1 cellular context compared by ENCODE assay signal in genomic region chr14:74898694-74899093, GRCh38.
TF ChIP-seq lines count a peak whose summit lies in the region.

No MANE protein-coding gene starts in this region.

TF ChIP-seq in HepG2, 621 proteins besides CTCF, POLR2A, EP300 and RAD21 (continued from another document and continues in another):
- peak; percentile 68; the same call in 1 of the 2 replicates for TF ChIP-seq ZNF792 (CRISPR knock-in tag; IDR thresholded peaks at IDR 0.05)
- TF ChIP-seq ZNF589 (CRISPR knock-in tag; conservative IDR thresholded peaks at IDR 0.05): peak; percentile 59; the same call in 1 of the 2 replicates
- TF ChIP-seq RAD51 (IDR thresholded peaks at IDR 0.05; ENCODE audit: borderline replicate concordance): no peak
- TF ChIP-seq HOXA3 (CRISPR knock-in tag; IDR thresholded peaks at IDR 0.05): peak; percentile 88
- TF ChIP-seq EHMT2 (IDR thresholded peaks at IDR 0.05; ENCODE audit: borderline replicate concordance, low read depth, low read length): peak; percentile 73; the same call in 1 of the 2 replicates
- peak; percentile 71; the same call in 1 of the 2 replicates for TF ChIP-seq HES4 (CRISPR knock-in tag; IDR thresholded peaks at IDR 0.05; ENCODE audit: borderline replicate concordance)
- TF ChIP-seq SRSF9 (IDR thresholded peaks at IDR 0.05; ENCODE audit: borderline replicate concordance, insufficient read depth, low read depth, low read length, poor library complexity, severe bottlenecking): no peak
- peak; percentile 84; the same call in 1 of the 2 replicates for TF ChIP-seq ELF3 (CRISPR knock-in tag; IDR thresholded peaks at IDR 0.05)
- no peak for TF ChIP-seq TRIM24 (CRISPR knock-in tag; IDR thresholded peaks at IDR 0.05)
- no peak for TF ChIP-seq ZKSCAN1 (IDR thresholded peaks at IDR 0.05; ENCODE audit: low read length)
- TF ChIP-seq PAWR (CRISPR knock-in tag; IDR thresholded peaks at IDR 0.05; ENCODE audit: borderline replicate concordance): no peak
- peak; percentile 90 for TF ChIP-seq TFE3 (CRISPR knock-in tag; IDR thresholded peaks at IDR 0.05)
- 0 out of 2 replicates have a peak, but pooled peaks have one; percentile 70 for TF ChIP-seq ZSCAN30 (CRISPR knock-in tag; IDR thresholded peaks at IDR 0.05)
- no peak for TF ChIP-seq SMAD1 (CRISPR knock-in tag; IDR thresholded peaks at IDR 0.05; ENCODE audit: borderline replicate concordance, low read depth)
- peak; percentile 56 for TF ChIP-seq TEAD3 (CRISPR knock-in tag; optimal IDR thresholded peaks at IDR 0.05; ENCODE audit: borderline replicate concordance)
- no peak for TF ChIP-seq ZNF30 (CRISPR knock-in tag; IDR thresholded peaks at IDR 0.05)
- TF ChIP-seq MIXL1 (CRISPR knock-in tag; IDR thresholded peaks at IDR 0.05): peak; percentile 58; the same call in 1 of the 2 replicates
- peak; percentile 99 for TF ChIP-seq SAP130 (CRISPR knock-in tag; IDR thresholded peaks at IDR 0.05; ENCODE audit: low read depth)
- peak; percentile 88 for TF ChIP-seq HDAC2 (CRISPR knock-in tag; IDR thresholded peaks at IDR 0.05)
- no peak; the same call in 1 of the 2 replicates for TF ChIP-seq ZSCAN31 (CRISPR knock-in tag; IDR thresholded peaks at IDR 0.05; ENCODE audit: low read depth)
- TF ChIP-seq ZSCAN20 (CRISPR knock-in tag; IDR thresholded peaks at IDR 0.05; ENCODE audit: borderline replicate concordance): no peak
- TF ChIP-seq PHF20 (CRISPR knock-in tag; IDR thresholded peaks at IDR 0.05): no peak
- TF ChIP-seq PPARG (CRISPR knock-in tag; conservative IDR thresholded peaks at IDR 0.05): 0 out of 2 replicates have a peak, but pooled peaks have one; percentile 47
- no peak for TF ChIP-seq SRSF4 (IDR thresholded peaks at IDR 0.05; ENCODE audit: low read depth, low read length, poor library complexity, severe bottlenecking)
- peak; percentile 81; the same call in 1 of the 2 replicates for TF ChIP-seq FOXK1 (CRISPR knock-in tag; IDR thresholded peaks at IDR 0.05; ENCODE audit: borderline replicate concordance, low read depth)
- TF ChIP-seq BRF2 (CRISPR knock-in tag; IDR thresholded peaks at IDR 0.05): no peak
- TF ChIP-seq THRA (CRISPR knock-in tag; IDR thresholded peaks at IDR 0.05; ENCODE audit: borderline replicate concordance): 0 out of 2 replicates have a peak, but pooled peaks have one; percentile 42
- TF ChIP-seq CREM (IDR thresholded peaks at IDR 0.05): peak; percentile 70; the same call in 1 of the 2 replicates
- TF ChIP-seq CREM (CRISPR knock-in tag; IDR thresholded peaks at IDR 0.05): no peak
- TF ChIP-seq HNF4G (IDR thresholded peaks at IDR 0.05; ENCODE audit: borderline replicate concordance, low read depth, low read length): peak; percentile 96
- TF ChIP-seq HNF4G (CRISPR knock-in tag; IDR thresholded peaks at IDR 0.05; ENCODE audit: borderline replicate concordance, low read depth): peak; percentile 92
- peak; percentile 61; the same call in 1 of the 2 replicates for TF ChIP-seq MIER3 (CRISPR knock-in tag; IDR thresholded peaks at IDR 0.05; ENCODE audit: borderline replicate concordance)
- TF ChIP-seq HMG20A (CRISPR knock-in tag; IDR thresholded peaks at IDR 0.05; ENCODE audit: borderline replicate concordance): peak; percentile 54; the same call in 1 of the 2 replicates
- peak; percentile 73; the same call in 1 of the 2 replicates for TF ChIP-seq RERE (CRISPR knock-in tag; IDR thresholded peaks at IDR 0.05; ENCODE audit: low read depth)
- TF ChIP-seq GLMP (CRISPR knock-in tag; IDR thresholded peaks at IDR 0.05; ENCODE audit: borderline replicate concordance): no peak
- TF ChIP-seq KDM6A (CRISPR knock-in tag; IDR thresholded peaks at IDR 0.05; ENCODE audit: low read depth): peak; percentile 96
- TF ChIP-seq ZFP1 (CRISPR knock-in tag; IDR thresholded peaks at IDR 0.05): no peak
- TF ChIP-seq ZNF839 (CRISPR knock-in tag; IDR thresholded peaks at IDR 0.05; ENCODE audit: borderline replicate concordance): no peak
- TF ChIP-seq XRCC5 (optimal IDR thresholded peaks at IDR 0.05; ENCODE audit: low read length): peak; percentile 40
- 0 out of 2 replicates have a peak, but pooled peaks have one; percentile 57 for TF ChIP-seq TBX2 (CRISPR knock-in tag; IDR thresholded peaks at IDR 0.05; ENCODE audit: borderline replicate concordance)
- TF ChIP-seq KDM5B (CRISPR knock-in tag; IDR thresholded peaks at IDR 0.05; ENCODE audit: borderline replicate concordance): peak; percentile 41; the same call in 1 of the 2 replicates
- peak; percentile 55; the same call in 1 of the 2 replicates for TF ChIP-seq ZNF121 (CRISPR knock-in tag; IDR thresholded peaks at IDR 0.05)
- no peak for TF ChIP-seq RFX5 (IDR thresholded peaks at IDR 0.05; ENCODE audit: low read depth, low read length)
- TF ChIP-seq ZNF710 (CRISPR knock-in tag; IDR thresholded peaks at IDR 0.05; ENCODE audit: borderline replicate concordance): no peak
- TF ChIP-seq MAZ (IDR thresholded peaks at IDR 0.05; ENCODE audit: borderline replicate concordance, low read depth, low read length): 0 out of 2 replicates have a peak, but pooled peaks have one; percentile 24
- peak; percentile 66; the same call in 1 of the 2 replicates for TF ChIP-seq MAZ (CRISPR knock-in tag; IDR thresholded peaks at IDR 0.05; ENCODE audit: low read depth)
- no peak for TF ChIP-seq ZNF737 (CRISPR knock-in tag; IDR thresholded peaks at IDR 0.05; ENCODE audit: borderline replicate concordance)
- peak; percentile 83 for TF ChIP-seq YEATS2 (CRISPR knock-in tag; IDR thresholded peaks at IDR 0.05; ENCODE audit: borderline replicate concordance)
- peak; percentile 78; the same call in 1 of the 2 replicates for TF ChIP-seq ZNF878 (CRISPR knock-in tag; IDR thresholded peaks at IDR 0.05)
- peak; percentile 79; the same call in 1 of the 2 replicates for TF ChIP-seq ZNF891 (CRISPR knock-in tag; IDR thresholded peaks at IDR 0.05)
- TF ChIP-seq ZNF670 (CRISPR knock-in tag; IDR thresholded peaks at IDR 0.05; ENCODE audit: borderline replicate concordance): peak; percentile 68; the same call in 1 of the 2 replicates
- TF ChIP-seq, protein P1, sequence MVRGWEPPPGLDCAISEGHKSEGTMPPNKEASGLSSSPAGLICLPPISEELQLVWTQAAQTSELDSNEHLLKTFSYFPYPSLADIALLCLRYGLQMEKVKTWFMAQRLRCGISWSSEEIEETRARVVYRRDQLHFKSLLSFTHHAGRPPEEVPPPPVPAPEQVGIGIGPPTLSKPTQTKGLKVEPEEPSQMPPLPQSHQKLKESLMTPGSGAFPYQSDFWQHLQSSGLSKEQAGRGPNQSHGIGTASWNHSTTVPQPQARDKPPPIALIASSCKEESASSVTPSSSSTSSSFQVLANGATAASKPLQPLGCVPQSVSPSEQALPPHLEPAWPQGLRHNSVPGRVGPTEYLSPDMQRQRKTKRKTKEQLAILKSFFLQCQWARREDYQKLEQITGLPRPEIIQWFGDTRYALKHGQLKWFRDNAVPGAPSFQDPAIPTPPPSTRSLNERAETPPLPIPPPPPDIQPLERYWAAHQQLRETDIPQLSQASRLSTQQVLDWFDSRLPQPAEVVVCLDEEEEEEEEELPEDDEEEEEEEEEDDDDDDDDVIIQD (CRISPR knock-in tag; IDR thresholded peaks at IDR 0.05; ENCODE audit: low read depth): peak; percentile 78; the same call in 1 of the 2 replicates
- TF ChIP-seq ADNP (CRISPR knock-in tag; IDR thresholded peaks at IDR 0.05): no peak
- TF ChIP-seq ZNF703 (CRISPR knock-in tag; IDR thresholded peaks at IDR 0.05; ENCODE audit: borderline replicate concordance): no peak
- peak; percentile 29; the same call in 1 of the 2 replicates for TF ChIP-seq ZNF460 (CRISPR knock-in tag; IDR thresholded peaks at IDR 0.05; ENCODE audit: borderline replicate concordance)
- TF ChIP-seq JDP2 (CRISPR knock-in tag; IDR thresholded peaks at IDR 0.05; ENCODE audit: borderline replicate concordance): no peak
- 0 out of 2 replicates have a peak, but pooled peaks have one; percentile 43 for TF ChIP-seq ZNF543 (CRISPR knock-in tag; IDR thresholded peaks at IDR 0.05)
